In genomic region chr1:149267287-149267686, GRCh38 we compare ENCODE assay signal across 7 cellular contexts.
DNase-seq lines count a peak whose midpoint lies in the region; ATAC-seq and TF ChIP-seq lines count a peak whose summit lies in the region.
"Not testable (repeated sequence)": the region's sequence is repeated elsewhere in the genome, so short reads cannot be mapped to it uniquely, and the experiment has no call there.

No MANE protein-coding gene starts in this region.

- H3K4me3 Mint-ChIP-seq in naive thymus-derived CD4-positive, alpha-beta T cell = not testable (repeated sequence)

- intact Hi-C loops in left lung (cut with DNase I); right lobe of liver (cut with DNase I); lower lobe of right lung (cut with DNase I); naive thymus-derived CD4-positive, alpha-beta T cell (cut with micrococcal nuclease); sciatic nerve (cut with DNase I); upper lobe of right lung (cut with DNase I): not testable (repeated sequence)

- CTCF ChIA-PET in naive thymus-derived CD4-positive, alpha-beta T cell (lab: Charles Lee) = not testable (repeated sequence)

- not testable (repeated sequence) for H3K9me3 Mint-ChIP-seq in naive thymus-derived CD4-positive, alpha-beta T cell

- not testable (repeated sequence) for H3K9me3 ChIP-seq in left lung; right lobe of liver; lower lobe of right lung; naive thymus-derived CD4-positive, alpha-beta T cell (ENCODE audit: control insufficient read depth in 2 of 3, low read length in 3 of 3); upper lobe of right lung

- not testable (repeated sequence) for H3K4me3 ChIP-seq in left lung; right lobe of liver; lower lobe of right lung; naive thymus-derived CD4-positive, alpha-beta T cell (ENCODE audit: low read length); upper lobe of right lung

- ATAC-seq in left lobe of liver = peak; percentile 79
- peak; percentile 60 for ATAC-seq in left lung
- peak in 3 of 4 donors; percentile 56 to 67 (median 61) for ATAC-seq in right lobe of liver
- ATAC-seq in lower lobe of right lung = peak; percentile 53
- peak; percentile 48 for ATAC-seq in naive thymus-derived CD4-positive, alpha-beta T cell
- peak; percentile 59 for ATAC-seq in sciatic nerve
- ATAC-seq in upper lobe of right lung = peak; percentile 75

- not testable (repeated sequence) for TF ChIP-seq CTCF in left lung (IDR thresholded peaks at IDR 0.05); right lobe of liver (IDR thresholded peaks at IDR 0.05); lower lobe of right lung (IDR thresholded peaks at IDR 0.05); upper lobe of right lung (IDR thresholded peaks at IDR 0.05)

- H3K27me3 Mint-ChIP-seq in naive thymus-derived CD4-positive, alpha-beta T cell = not testable (repeated sequence)

- H3K4me1 ChIP-seq in left lung; right lobe of liver; lower lobe of right lung; naive thymus-derived CD4-positive, alpha-beta T cell (ENCODE audit: control insufficient read depth in 2 of 2, insufficient read depth in 2 of 2, low read length in 2 of 2); upper lobe of right lung: not testable (repeated sequence)

- not testable (repeated sequence) for TF ChIP-seq POLR2A in right lobe of liver (IDR thresholded peaks at IDR 0.05)

- POLR2A ChIA-PET in naive thymus-derived CD4-positive, alpha-beta T cell (lab: Charles Lee) = not testable (repeated sequence)

- not testable (repeated sequence) for H3K27me3 ChIP-seq in left lung; right lobe of liver; lower lobe of right lung (ENCODE audit: low read depth); naive thymus-derived CD4-positive, alpha-beta T cell (ENCODE audit: control insufficient read depth in 2 of 2, insufficient read depth in 2 of 2, low read length in 2 of 2); upper lobe of right lung

- H3K4me1 Mint-ChIP-seq in naive thymus-derived CD4-positive, alpha-beta T cell = not testable (repeated sequence)

- not testable (repeated sequence) for H3K27ac ChIP-seq in left lung; right lobe of liver; lower lobe of right lung; naive thymus-derived CD4-positive, alpha-beta T cell (ENCODE audit: low read depth, low read length); upper lobe of right lung

- not testable (repeated sequence) for H3K36me3 Mint-ChIP-seq in naive thymus-derived CD4-positive, alpha-beta T cell

- not testable (repeated sequence) for H3K27ac Mint-ChIP-seq in naive thymus-derived CD4-positive, alpha-beta T cell

- not testable (repeated sequence) for DNase-seq in left lobe of liver (ENCODE audit: low spot score); left lung; right lobe of liver; lower lobe of right lung; naive thymus-derived CD4-positive, alpha-beta T cell; sciatic nerve (ENCODE audit: low spot score); upper lobe of right lung

- H3K36me3 ChIP-seq in left lung; right lobe of liver; lower lobe of right lung; naive thymus-derived CD4-positive, alpha-beta T cell (ENCODE audit: control insufficient read depth in 2 of 3, insufficient read depth in 3 of 3, low read length in 3 of 3); upper lobe of right lung: not testable (repeated sequence)

- WGBS in right lobe of liver (ENCODE audit: insufficient coverage, low coverage, low lambda C conversion rate, missing lambda C conversion rate) = no CpG with 5 or more reads among the region's 3 CpGs
